In the genomic region with DNA sequence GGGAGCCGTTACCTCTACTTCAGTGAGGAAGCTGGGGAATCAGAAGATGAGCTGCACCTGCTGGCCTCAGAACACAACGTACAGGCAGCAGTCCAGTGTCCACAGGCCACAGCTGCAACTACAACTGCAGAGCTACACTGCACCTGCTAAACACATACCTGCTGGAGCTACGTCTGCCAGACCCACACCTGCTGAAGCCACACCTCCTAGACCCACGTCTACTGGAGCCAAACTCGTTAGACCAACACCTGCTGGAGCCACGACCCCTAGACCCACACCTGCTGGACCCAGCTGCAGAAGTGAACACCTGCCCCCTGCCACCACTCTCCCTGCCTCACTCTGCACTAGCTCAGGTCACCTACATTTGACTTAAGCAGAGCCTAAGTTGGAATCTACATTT, we compare ENCODE assay signal across 16 cellular contexts.
DNase-seq lines count a peak whose midpoint lies in the region; ATAC-seq and TF ChIP-seq lines count a peak whose summit lies in the region.
"Had no signal": no experiment of that assay in that cellular context is flagged by ENCODE, and none has a peak within 500 bp of the region (broad histone marks: within the 10 kb centered on the region; RNA-seq: fewer than 3 reads in every experiment).

No MANE protein-coding gene starts in this region.

- intact Hi-C loops in PC-9 (cut with micrococcal nuclease; ENCODE audit: unreplicated experiment), result no loop called here

- no peak overlapping the region for H3K27ac ChIP-seq in PC-9
- H3K27ac ChIP-seq: BLaER1 treated with 17β-estradiol and CSF1 and Interleukin-3, amounts not matched to agents 10 nM and 100 nM; psoas muscle had no signal

- CTCF ChIA-PET in PC-9 (lab: Charles Lee), result no interaction called here

- DNase-seq in NCI-H2107 treated with DMSO at 0.1 percent for 48 hours (lab: John Stamatoyannopoulos, UW; ENCODE audit: unreplicated experiment) (peak; percentile 77), NCI-H2107 (lab: John Stamatoyannopoulos, UW) (no peak), NCI-H345 (lab: John Stamatoyannopoulos, UW) (peak; percentile 47), germinal center (ENCODE audit: low spot score) (peak; percentile 39), DMS114 treated with DMSO at 0.1 percent for 48 hours (lab: John Stamatoyannopoulos, UW; ENCODE audit: unreplicated experiment) (no peak), PC-9 (no peak)
- no peak for DNase-seq in natural killer cell treated with Interleukin-12 subunit alpha and Interleukin-12 subunit beta and Interleukin-15 and Interleukin-18, amount 100 ng/mL, for 72 hours (ENCODE audit: low spot score)
- DNase-seq: DND-41; effector CD8-positive, alpha-beta T cell; Kasumi-1; psoas muscle had no signal

- H2AFZ ChIP-seq in PC-9, result no peak overlapping the region

- H3K4me1 Mint-ChIP-seq in natural killer cell treated with Interleukin-12 subunit alpha and Interleukin-12 subunit beta and Interleukin-15 and Interleukin-18, amount 100 ng/mL, for 72 hours (ENCODE audit: low read depth in 2 of 2), result peaks cover 9% of the 10 kb centered on the region in 2 donors

- H3K27ac Mint-ChIP-seq in natural killer cell treated with Interleukin-12 subunit alpha and Interleukin-12 subunit beta and Interleukin-15 and Interleukin-18, amount 100 ng/mL, for 72 hours, result no peak overlapping the region
- H3K27ac Mint-ChIP-seq: activated T-helper 2 cell treated with anti-CD3 and anti-CD28 coated beads, Interferon-gamma antibody, Interleukin-2, Interleukin-4, amounts not matched to agents 10 μg/mL and 5 μg/mL and 100 μg/mL, durations not matched to agents 14 hours and 24 hours and 36 hours; nephron; type B pancreatic cell had no signal

- H3F3A ChIP-seq in PC-9 (ENCODE audit: insufficient read depth, low read depth), result no peaks in the 10 kb centered on the region

- no peaks in the 10 kb centered on the region for H4K20me1 ChIP-seq in PC-9 (ENCODE audit: insufficient read depth)

- no peaks in the 10 kb centered on the region for H3K36me3 ChIP-seq in PC-9 (ENCODE audit: low read depth)
- H3K36me3 ChIP-seq: BLaER1 treated with 17β-estradiol and CSF1 and Interleukin-3, amounts not matched to agents 10 nM and 100 nM had no signal

- H3K79me2 ChIP-seq in PC-9 (ENCODE audit: low read depth), result no peaks in the 10 kb centered on the region

- TF ChIP-seq CTCF in PC-9 (conservative IDR thresholded peaks at IDR 0.05), result no peak

- H3K4me3 Mint-ChIP-seq in natural killer cell treated with Interleukin-12 subunit alpha and Interleukin-12 subunit beta and Interleukin-15 and Interleukin-18, amount 100 ng/mL, for 72 hours, result no peak overlapping the region
- H3K4me3 Mint-ChIP-seq: nephron, type B pancreatic cell had no signal

- peaks cover 22 to 26% of the 10 kb centered on the region in 2 donors for H3K27me3 Mint-ChIP-seq in natural killer cell treated with Interleukin-12 subunit alpha and Interleukin-12 subunit beta and Interleukin-15 and Interleukin-18, amount 100 ng/mL, for 72 hours

- H3K9me3 ChIP-seq in PC-9 (ENCODE audit: insufficient read depth, low read depth), result no peaks in the 10 kb centered on the region
- H3K9me3 ChIP-seq: psoas muscle had no signal

- H3K4me3 ChIP-seq in PC-9, result no peak overlapping the region
- H3K4me3 ChIP-seq: BLaER1 treated with 17β-estradiol and CSF1 and Interleukin-3, amounts not matched to agents 10 nM and 100 nM; psoas muscle had no signal

- BruUV-seq in PC-9 (replicated peaks; lab: Mats Ljungman, UMichigan), result no TSS peak

- H3K36me3 Mint-ChIP-seq in natural killer cell treated with Interleukin-12 subunit alpha and Interleukin-12 subunit beta and Interleukin-15 and Interleukin-18, amount 100 ng/mL, for 72 hours, result no peaks in the 10 kb centered on the region
- H3K36me3 Mint-ChIP-seq: type B pancreatic cell had no signal

- POLR2A ChIA-PET in PC-9 (lab: Charles Lee; ENCODE audit: unreplicated experiment), result no interaction called here

- H3K9me3 Mint-ChIP-seq in natural killer cell treated with Interleukin-12 subunit alpha and Interleukin-12 subunit beta and Interleukin-15 and Interleukin-18, amount 100 ng/mL, for 72 hours, result no peaks in the 10 kb centered on the region
- H3K9me3 Mint-ChIP-seq: activated T-helper 2 cell treated with anti-CD3 and anti-CD28 coated beads, Interferon-gamma antibody, Interleukin-2, Interleukin-4, amounts not matched to agents 10 μg/mL and 5 μg/mL and 100 μg/mL, durations not matched to agents 14 hours and 24 hours and 36 hours; type B pancreatic cell had no signal

- H3K9me2 ChIP-seq in PC-9 (ENCODE audit: insufficient read depth), result no peaks in the 10 kb centered on the region

- H3K4me1 ChIP-seq in PC-9 (replicated peaks; ENCODE audit: insufficient read depth), result 0 out of 2 replicates have a peak, but pooled peaks cover 5% of the 10 kb centered on the region

- ATAC-seq in GM19463 (IDR thresholded peaks at IDR 0.05; ENCODE audit: unreplicated experiment), result no peak
- ATAC-seq in natural killer cell treated with Interleukin-12 subunit alpha and Interleukin-12 subunit beta and Interleukin-15 and Interleukin-18, amount 100 ng/mL, for 72 hours, result no peak
- ATAC-seq: psoas muscle had no signal

- H3K4me2 ChIP-seq in PC-9, result no peak overlapping the region

- no peaks in the 10 kb centered on the region for H3K27me3 ChIP-seq in PC-9 (ENCODE audit: insufficient read depth, low read depth)

Comparison
In these comparisons a context has a peak if more than half of its experiments do, and no peak if none do; other contexts are left out.
1. DNase-seq: peak in NCI-H2107 treated with DMSO at 0.1 percent for 48 hours (single experiment), NCI-H345 (single experiment) and germinal center (single experiment); none in NCI-H2107 (single experiment), DMS114 treated with DMSO at 0.1 percent for 48 hours (single experiment), PC-9 (0 of 2) and natural killer cell treated with Interleukin-12 subunit alpha and Interleukin-12 subunit beta and Interleukin-15 and Interleukin-18, amount 100 ng/mL, for 72 hours (single experiment).